ENCODE assay signal across 22 cellular contexts in genomic region chr5:31847354-31847753, GRCh38.
DNase-seq lines count a peak whose midpoint lies in the region; ATAC-seq and FAIRE-seq lines count a peak whose summit lies in the region.
"Had no signal": no experiment of that assay in that cellular context is flagged by ENCODE, and none has a peak within 500 bp of the region (broad histone marks: within the 10 kb centered on the region; RNA-seq: fewer than 3 reads in every experiment).

No MANE protein-coding gene starts in this region.

- intact Hi-C loops in right cardiac atrium (cut with DNase I): no loop called here

- H3K27ac ChIP-seq in right cardiac atrium (ENCODE audit: low read length): no peak overlapping the region
- H3K27ac ChIP-seq: BLaER1 treated with 17β-estradiol and CSF1 and Interleukin-3, amounts not matched to agents 10 nM and 100 nM; KMS-11 had no signal

- H3K4me3 ChIP-seq in right cardiac atrium (ENCODE audit: low read length): no peak overlapping the region
- H3K4me3 ChIP-seq: BLaER1 treated with 17β-estradiol and CSF1 and Interleukin-3, amounts not matched to agents 10 nM and 100 nM had no signal

- no peak for FAIRE-seq in frontal cortex (lab: Jason Lieb, UNC)
- FAIRE-seq: G401.6, GM12892, GM18507, H54, RCC 7860 had no signal

- 43% methylated on average over 7 of the region's 7 CpGs for WGBS in right cardiac atrium

- H3K4me1 ChIP-seq in right cardiac atrium (ENCODE audit: control insufficient read depth, insufficient read depth, low read length): peaks cover 2% of the 10 kb centered on the region

- H3K27me3 ChIP-seq in right cardiac atrium (ENCODE audit: control insufficient read depth, insufficient read depth): no peaks in the 10 kb centered on the region
- H3K27me3 ChIP-seq: BLaER1 treated with 17β-estradiol and CSF1 and Interleukin-3, amounts not matched to agents 10 nM and 100 nM had no signal

- ATAC-seq in right cardiac atrium: peak; percentile 86 to 93
- no peak for ATAC-seq in GM18907 (IDR thresholded peaks at IDR 0.05; ENCODE audit: unreplicated experiment)
- no peak for ATAC-seq in GM18873 (IDR thresholded peaks at IDR 0.05; ENCODE audit: low FRiP score, unreplicated experiment)
- ATAC-seq: CD8-positive, alpha-beta T cell had no signal

- H3K9me3 ChIP-seq in right cardiac atrium (ENCODE audit: control insufficient read depth, low read length): no peaks in the 10 kb centered on the region
- H3K9me3 ChIP-seq: BLaER1 treated with 17β-estradiol and CSF1 and Interleukin-3, amounts not matched to agents 10 nM and 100 nM had no signal

- DNase-seq in anterior cingulate cortex (lab: John Stamatoyannopoulos, UW) (peak in 35 of 58 donors; percentile 3 to 60 (median 24)), cerebellum (ENCODE audit: low spot score) (peak; percentile 65), right cardiac atrium (peak in 2 of 3 donors; percentile 49 to 57), superior temporal gyrus (ENCODE audit: extremely low spot score) (peak; percentile 44), frontal cortex (ENCODE audit: low spot score in 2 of 2) (no peak)
- DNase-seq: ACHN; CD8-positive, alpha-beta T cell; IMR-90; NCI-H1105 treated with DMSO at 0.1 percent for 48 hours; NCI-H2029 treated with DMSO at 0.1 percent for 48 hours; NCI-H2171; NCI-H524 treated with DMSO at 0.1 percent for 48 hours; NCI-H82 had no signal

Comparison
In these comparisons a context has a peak if more than half of its experiments do, and no peak if none do; other contexts are left out.
1. DNase-seq: peak in anterior cingulate cortex (35 of 58), cerebellum (single experiment), right cardiac atrium (2 of 3) and superior temporal gyrus (single experiment); none in frontal cortex (0 of 2).
2. ATAC-seq: peak in right cardiac atrium (2 of 2); none in GM18907 (single experiment) and GM18873 (single experiment).